In the genomic region with DNA sequence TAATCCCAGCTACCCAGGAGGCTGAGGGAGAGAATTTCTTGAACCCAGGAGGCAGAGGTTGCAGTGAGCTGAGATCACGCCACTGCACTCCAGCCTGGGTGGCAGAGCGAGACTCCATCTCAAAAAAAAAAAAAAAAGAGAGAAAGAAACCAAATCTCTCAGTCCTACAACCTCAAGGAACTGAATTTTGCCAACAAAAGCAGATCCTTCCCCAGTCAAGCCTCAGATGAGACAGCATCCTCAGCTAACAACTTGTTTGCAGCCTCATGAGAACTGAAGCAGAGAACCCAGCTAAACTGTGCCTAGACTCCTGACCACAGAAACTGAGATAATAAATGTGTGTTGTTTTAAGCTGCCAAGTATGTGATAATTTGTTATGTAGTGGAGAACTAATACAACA, we compare ENCODE assay signal across 20 cellular contexts.
"Had no signal": no experiment of that assay in that cellular context is flagged by ENCODE, and none has a peak within 500 bp of the region (broad histone marks: within the 10 kb centered on the region; RNA-seq: fewer than 3 reads in every experiment).

No MANE protein-coding gene starts in this region.

- H3K27ac ChIP-seq: esophagus squamous epithelium, left ventricle myocardium inferior, lower lobe of right lung, neutrophil, testis, tibial nerve had no signal

- H3K4me1 ChIP-seq: esophagus squamous epithelium, left ventricle myocardium inferior, lower lobe of right lung, psoas muscle, testis, tibial nerve had no signal

- H3K4me3 ChIP-seq: esophagus squamous epithelium, left ventricle myocardium inferior, lower lobe of right lung, psoas muscle, spleen, testis, tibial nerve had no signal

- ATAC-seq: left cardiac atrium; naive thymus-derived CD4-positive, alpha-beta T cell; sciatic nerve; stimulated activated memory B cell treated with anti-CD40 and anti-IgM and Interleukin-4, amounts not matched to agents 10 μg/mL and 1 μg/mL and 100 μg/mL, for 72 hours had no signal

- H3K27me3 ChIP-seq: esophagus squamous epithelium, spleen, testis, tibial nerve had no signal

- H3K36me3 ChIP-seq: esophagus squamous epithelium, left ventricle myocardium inferior, lower lobe of right lung, neutrophil, spleen, tibial nerve had no signal

- DNase-seq: effector memory CD4-positive, alpha-beta T cell; esophagus squamous epithelium; foreskin fibroblast; kidney; left cardiac atrium; left ventricle myocardium inferior; lower lobe of right lung; naive thymus-derived CD4-positive, alpha-beta T cell; nephron progenitor cell; psoas muscle; retina; spleen; stimulated activated CD4-positive, alpha-beta T cell treated with anti-CD3 and anti-CD28 coated beads, Interleukin-15, amount 100 ng/mL, for 24 hours; stimulated activated CD4-positive, alpha-beta T cell treated with anti-CD3 and anti-CD28 coated beads, Interleukin-1b, Interleukin-23, amount 100 ng/mL, for 48 hours; stimulated activated CD4-positive, alpha-beta T cell treated with anti-CD3 and anti-CD28 coated beads, Interleukin-4, amount 100 ng/mL, for 24 hours; testis had no signal

- H3K9me3 ChIP-seq: esophagus squamous epithelium, lower lobe of right lung, neutrophil, psoas muscle, testis had no signal
